ENCODE assay signal across 8 cellular contexts in the genomic region with DNA sequence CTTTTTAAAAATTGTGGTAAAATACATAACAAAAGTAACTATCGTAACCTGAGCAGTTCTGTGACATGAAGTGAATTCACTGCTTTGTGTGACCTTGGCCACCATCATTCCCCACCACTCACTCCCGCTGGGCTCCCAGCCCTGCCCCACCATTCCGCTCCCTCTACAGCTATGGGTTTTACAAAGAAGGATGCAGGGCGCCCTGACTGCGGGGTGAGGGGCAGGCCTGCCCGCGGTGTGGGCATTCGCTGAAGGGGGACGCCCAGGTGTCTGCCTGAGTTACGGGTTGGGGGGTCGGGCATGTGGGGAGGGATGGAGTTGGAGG. TPM values are rescaled to one million over a fixed set of nuclear protein-coding genes. Genes with fewer than 3 reads are reported as not detected.
DNase-seq lines count a peak whose midpoint lies in the region; ATAC-seq and TF ChIP-seq lines count a peak whose summit lies in the region.

Gene CEMP1 (minus strand): TSS at position 38 of the 325 bp plus-strand sequence. CDS start 335 bp downstream, outside the sequence.

- ATAC-seq in GM21381 (IDR thresholded peaks at IDR 0.05; ENCODE audit: unreplicated experiment) (no peak), HG02840 (IDR thresholded peaks at IDR 0.05; ENCODE audit: low FRiP score, unreplicated experiment) (no peak), HG02763 (IDR thresholded peaks at IDR 0.05; ENCODE audit: unreplicated experiment) (no peak)

- H3K27me3 ChIP-seq in WERI-Rb-1 (ENCODE audit: insufficient read depth, low read depth, severe bottlenecking) (no peaks in the 10 kb centered on the region), right atrium auricular region (no peaks in the 10 kb centered on the region), smooth muscle cell (ENCODE audit: low read depth) (no peaks in the 10 kb centered on the region)

- peak within 1 kb of the TSS; percentile 94 for H3K4me2 ChIP-seq in smooth muscle cell

- no peak within 1 kb of the TSS for H2AFZ ChIP-seq in smooth muscle cell (ENCODE audit: low read depth)

- H3K4me3 ChIP-seq in WERI-Rb-1 (ENCODE audit: low read depth, low read length): peak within 1 kb of the TSS; percentile 60
- H3K4me3 ChIP-seq in right atrium auricular region: peak within 1 kb of the TSS; percentile 65 to 76
- H3K4me3 ChIP-seq in smooth muscle cell: peak within 1 kb of the TSS; percentile 65

- H3K36me3 Mint-ChIP-seq in HFFc6 (ENCODE audit: low read depth): peaks cover 6% of the 10 kb centered on the region

- H3K9me3 ChIP-seq in WERI-Rb-1 (ENCODE audit: severe bottlenecking) (no peaks in the 10 kb centered on the region), right atrium auricular region (no peaks in the 10 kb centered on the region), smooth muscle cell (replicated peaks; ENCODE audit: low read depth) (no peaks in the 10 kb centered on the region)

- H3K4me1 Mint-ChIP-seq in HFFc6 (ENCODE audit: low read depth): peaks cover 40% of the 10 kb centered on the region

- H3K9ac ChIP-seq in smooth muscle cell (ENCODE audit: low read depth): peak within 1 kb of the TSS; percentile 74

- peak within 1 kb of the TSS; percentile 89 for H3K4me3 Mint-ChIP-seq in HFFc6

- peak within 1 kb of the TSS; percentile 73 for H3K27ac ChIP-seq in WERI-Rb-1
- peak within 1 kb of the TSS; percentile 95 to 97 for H3K27ac ChIP-seq in right atrium auricular region
- peak within 1 kb of the TSS; percentile 65 for H3K27ac ChIP-seq in smooth muscle cell (ENCODE audit: low read depth)

- peaks cover 0 to 18% of the 10 kb centered on the region in 2 donors for H3K4me1 ChIP-seq in right atrium auricular region
- peaks cover 6% of the 10 kb centered on the region for H3K4me1 ChIP-seq in smooth muscle cell (ENCODE audit: low read depth)

- peaks cover 5% of the 10 kb centered on the region; the same call in 1 of the 2 replicates for H3K9me3 Mint-ChIP-seq in HFFc6

- WGBS in smooth muscle cell (ENCODE audit: low lambda C conversion rate): 19% methylated on average over 10 of the region's 11 CpGs

- H4K20me1 ChIP-seq in smooth muscle cell (ENCODE audit: low read depth): no peaks in the 10 kb centered on the region

- H3K79me2 ChIP-seq in smooth muscle cell (ENCODE audit: low read depth): no peaks in the 10 kb centered on the region

- TF ChIP-seq CTCF in HFFc6 (IDR thresholded peaks at IDR 0.05) (no peak), WERI-Rb-1 (IDR thresholded peaks at IDR 0.05; ENCODE audit: low read depth, low read length) (no peak), right atrium auricular region (IDR thresholded peaks at IDR 0.05) (no peak), smooth muscle cell (IDR thresholded peaks at IDR 0.05; ENCODE audit: borderline replicate concordance, insufficient read depth, poor library complexity, severe bottlenecking) (no peak)

- peaks cover 6% of the 10 kb centered on the region for H3K27me3 Mint-ChIP-seq in HFFc6 (ENCODE audit: insufficient read depth)

- H3K27ac Mint-ChIP-seq in HFFc6: peak within 1 kb of the TSS; percentile 93

- H3K36me3 ChIP-seq in WERI-Rb-1 (peaks cover 23% of the 10 kb centered on the region), right atrium auricular region (peaks cover 25% of the 10 kb centered on the region), smooth muscle cell (ENCODE audit: low read depth) (no peaks in the 10 kb centered on the region)

- peaks cover 14% of the 10 kb centered on the region for H3F3A ChIP-seq in smooth muscle cell (ENCODE audit: low read depth)

- no peak for DNase-seq in HFFc6
- no peak for DNase-seq in WERI-Rb-1
- no peak for DNase-seq in right atrium auricular region (ENCODE audit: low spot score)
- DNase-seq in smooth muscle cell (lab: John Stamatoyannopoulos, UW; ENCODE audit: unreplicated experiment): no peak
- DNase-seq in CD1c-positive myeloid dendritic cell (ENCODE audit: extremely low spot score): no peak

RNA-seq across cellular contexts. Expression of gene CEMP1, which starts in this region (rescaled TPM):
- total RNA-seq in HFFc6 (2021; fragmentation: NEBNext Ultra II Directional; extraction: Animal tissue kit (Norgen Biotek cat#: 25700)): not detected
- 1 to 10 TPM in 1 of 2 donors, not detected in 1; 1.5 TPM for total RNA-seq in right atrium auricular region
- not detected in 2 replicates for total RNA-seq in smooth muscle cell
- polyA plus RNA-seq in smooth muscle cell: 1.7 and 5.1 TPM in 2 replicates
